ENCODE assay signal across 22 cellular contexts in genomic region chr2:168029071-168029470, GRCh38.
DNase-seq lines count a peak whose midpoint lies in the region; ATAC-seq, FAIRE-seq and TF ChIP-seq lines count a peak whose summit lies in the region.
"Had no signal": no experiment of that assay in that cellular context is flagged by ENCODE, and none has a peak within 500 bp of the region (broad histone marks: within the 10 kb centered on the region; RNA-seq: fewer than 3 reads in every experiment).

No MANE protein-coding gene starts in this region.

- no peak overlapping the region for H2AK9ac ChIP-seq in IMR-90 (replicated peaks; ENCODE audit: low read depth, low read length, poor library complexity)

- H2BK5ac ChIP-seq in IMR-90 (ENCODE audit: low read depth, low read length, poor library complexity, severe bottlenecking) = peak overlapping the region; percentile 88

- intact Hi-C loops in IMR-90 (cut with micrococcal nuclease) = no loop called here

- peak overlapping the region; percentile 82; the same call in 1 of the 2 replicates for H3K27ac ChIP-seq in IMR-90 (ENCODE audit: insufficient read depth, low read length)
- H3K27ac ChIP-seq: C4-2B, GM23248 had no signal

- DNase-seq in IMR-90 = no peak
- DNase-seq in astrocyte of the spinal cord (ENCODE audit: low read depth, low spot score) = peak; percentile 20
- peak; percentile 40 for DNase-seq in fibroblast of gingiva (ENCODE audit: low read depth)
- no peak for DNase-seq in D721Med (ENCODE audit: insufficient read length, low spot score)
- DNase-seq: ACHN; AML-193; Caco-2; CD4-positive, alpha-beta T cell; DMS153; DMS79 treated with DMSO at 0.1 percent for 48 hours; EL; GM23248; KBM-7 had no signal

- no peak for TF ChIP-seq POLR2A in IMR-90 (IDR thresholded peaks at IDR 0.05; ENCODE audit: low read depth, low read length)

- BruUV-seq in IMR-90 (replicated peaks; lab: Mats Ljungman, UMichigan) = no TSS peak

- H2BK15ac ChIP-seq in IMR-90 (ENCODE audit: low read depth, low read length) = no peak overlapping the region; the same call in 2 of the 3 replicates

- H3K79me1 ChIP-seq in IMR-90 (ENCODE audit: low read depth in 1 of 2, low read length in 2 of 2) = peaks cover 8 to 39% of the 10 kb centered on the region in 2 experiments

- H3K36me3 ChIP-seq in IMR-90 (ENCODE audit: control insufficient read depth, insufficient read depth, low read length) = peaks cover 10% of the 10 kb centered on the region
- H3K36me3 ChIP-seq: HAP-1 had no signal

- H3K23ac ChIP-seq in IMR-90 (ENCODE audit: low read depth, low read length) = no peak overlapping the region

- peaks cover 15% of the 10 kb centered on the region for H3K4me1 ChIP-seq in IMR-90 (ENCODE audit: control insufficient read depth, insufficient read depth, low read length)
- H3K4me1 ChIP-seq: HAP-1 had no signal

- H2AFZ ChIP-seq in IMR-90 (replicated peaks; ENCODE audit: low read length, poor library complexity) = no peak overlapping the region
- H2AFZ ChIP-seq: GM23248 had no signal

- H3K14ac ChIP-seq in IMR-90 (replicated peaks; ENCODE audit: low read depth, low read length) = peak overlapping the region; percentile 89; the same call in 1 of the 2 replicates

- no peaks in the 10 kb centered on the region for H3K27me3 ChIP-seq in IMR-90 (ENCODE audit: control insufficient read depth, insufficient read depth, low read length)

- WGBS in IMR-90 (ENCODE audit: extremely low coverage in 2 of 2, insufficient read length in 1 of 2), 2 experiments = no CpG with 5 or more reads among the region's 1 CpG

- H2BK20ac ChIP-seq in IMR-90 (ENCODE audit: low read depth, low read length) = peak overlapping the region; percentile 87; the same call in 1 of the 2 replicates

- CTCF ChIA-PET in IMR-90 (lab: Yijun Ruan, JAX) = interaction anchor here (0.6 to 0.8 kb wide), 2 partner anchors 10 to 87 kb away, joined by 3 to 4 read pairs; no protein-coding TSS in a partner anchor

- no peaks in the 10 kb centered on the region for H3K9me3 ChIP-seq in IMR-90 (ENCODE audit: control insufficient read depth, insufficient read depth, low read length)
- H3K9me3 ChIP-seq: Caco-2, HAP-1 had no signal

- in situ Hi-C loops in IMR-90 (cut with MboI; ENCODE audit: low sequenced_read_pairs) = no loop called here
- in situ Hi-C loops in astrocyte of the spinal cord (cut with HindIII; ENCODE audit: low sequenced_read_pairs) = no loop called here

- H3K4ac ChIP-seq in IMR-90 (ENCODE audit: low read depth, low read length) = peak overlapping the region; percentile 81; the same call in 1 of the 2 replicates

- H4K5ac ChIP-seq in IMR-90 (ENCODE audit: low read depth, low read length) = peak overlapping the region; percentile 99; the same call in 1 of the 2 replicates

- no peak overlapping the region for H3K9ac ChIP-seq in IMR-90 (ENCODE audit: low read depth, low read length)
- H3K9ac ChIP-seq: GM23248 had no signal

- FAIRE-seq in D721Med (lab: Jason Lieb, UNC) = no peak
- FAIRE-seq: A204.1, GM12878, GM19239, HTR-8/SVneo had no signal

- POLR2A ChIA-PET in IMR-90 (lab: Charles Lee; ENCODE audit: unreplicated experiment) = no interaction called here

- no peak overlapping the region for H4K91ac ChIP-seq in IMR-90 (ENCODE audit: insufficient read depth, low read depth, low read length)

- peak overlapping the region; percentile 91 for H2BK120ac ChIP-seq in IMR-90 (ENCODE audit: low read depth, low read length)

- H3K9me1 ChIP-seq in IMR-90 (ENCODE audit: insufficient read depth, low read length) = peaks cover 3% of the 10 kb centered on the region; the same call in 1 of the 2 replicates

- H3K4me3 ChIP-seq in IMR-90 (ENCODE audit: insufficient read depth, low read depth, low read length) (no peak overlapping the region), astrocyte of the spinal cord (ENCODE audit: low read depth, low read length) (no peak overlapping the region)
- H3K4me3 ChIP-seq: GM12878, GM23248, HAP-1 had no signal

- H4K8ac ChIP-seq in IMR-90 (ENCODE audit: low read depth in 2 of 2, low read length in 2 of 2) = peak overlapping the region; percentile 64 to 86; a peak in 3 of 4 replicates

- TF ChIP-seq CTCF in IMR-90 (conservative IDR thresholded peaks at IDR 0.05; ENCODE audit: low read depth, low read length) (no peak), astrocyte of the spinal cord (IDR thresholded peaks at IDR 0.05; ENCODE audit: low read depth, low read length) (no peak), D721Med (IDR thresholded peaks at IDR 0.05; ENCODE audit: insufficient read depth, missing control alignments) (no peak)

- no peak overlapping the region; the same call in 1 of the 2 replicates for H3K4me2 ChIP-seq in IMR-90 (ENCODE audit: low read depth, low read length)

- no peak for TF ChIP-seq RAD21 in IMR-90 (IDR thresholded peaks at IDR 0.05; ENCODE audit: low read length)

- H3K56ac ChIP-seq in IMR-90 (ENCODE audit: extremely low read depth, insufficient read depth, low read length) = peak overlapping the region; percentile 77; the same call in 1 of the 2 replicates

- H4K20me1 ChIP-seq in IMR-90 (ENCODE audit: insufficient read depth, low read length) = no peaks in the 10 kb centered on the region

- H3K18ac ChIP-seq in IMR-90 (ENCODE audit: low read depth, low read length) = peak overlapping the region; percentile 96

- dilution Hi-C loops in IMR-90 (cut with HindIII; ENCODE audit: low sequenced_read_pairs, unreplicated experiment) = no loop called here

- no peak for ATAC-seq in IMR-90 (ENCODE audit: low read depth)
- no peak for ATAC-seq in HG03520 (IDR thresholded peaks at IDR 0.05; ENCODE audit: unreplicated experiment)
- ATAC-seq in GM19035 (IDR thresholded peaks at IDR 0.05; ENCODE audit: unreplicated experiment) = no peak
- ATAC-seq in HG03571 (IDR thresholded peaks at IDR 0.05; ENCODE audit: unreplicated experiment) = no peak
- ATAC-seq: GM12878 had no signal

- peak overlapping the region; percentile 76; the same call in 1 of the 2 replicates for H2AK5ac ChIP-seq in IMR-90 (ENCODE audit: low read depth, low read length)

TF ChIP-seq in IMR-90, 13 proteins besides CTCF, POLR2A, EP300 and RAD21:
- TF ChIP-seq MAFK (IDR thresholded peaks at IDR 0.05; ENCODE audit: low read depth, low read length) (no peak), USF2 (IDR thresholded peaks at IDR 0.05; ENCODE audit: low read depth, low read length) (no peak), MAZ (IDR thresholded peaks at IDR 0.05; ENCODE audit: borderline replicate concordance, low read depth, low read length) (no peak), RCOR1 (IDR thresholded peaks at IDR 0.05; ENCODE audit: insufficient replicate concordance, low read length) (no peak), CEBPB (IDR thresholded peaks at IDR 0.05; ENCODE audit: low read depth, low read length) (no peak), BHLHE40 (IDR thresholded peaks at IDR 0.05; ENCODE audit: low read depth, low read length) (no peak), RFX5 (IDR thresholded peaks at IDR 0.05; ENCODE audit: low read depth, low read length) (no peak), NFE2L2 (IDR thresholded peaks at IDR 0.05; ENCODE audit: low read depth, low read length) (no peak), CHD1 (IDR thresholded peaks at IDR 0.05; ENCODE audit: low read depth, low read length) (no peak), FOS (IDR thresholded peaks at IDR 0.05; ENCODE audit: low read depth, low read length) (no peak), SMC3 (IDR thresholded peaks at IDR 0.05; ENCODE audit: low read depth, low read length) (no peak), ELK1 (IDR thresholded peaks at IDR 0.05; ENCODE audit: borderline replicate concordance, low read depth, low read length) (no peak), MXI1 (IDR thresholded peaks at IDR 0.05; ENCODE audit: borderline replicate concordance, low read depth, low read length) (no peak)

Comparison
In these comparisons a context has a peak if more than half of its experiments do, and no peak if none do; other contexts are left out.
1. DNase-seq: peak in astrocyte of the spinal cord (single experiment) and fibroblast of gingiva (single experiment); none in IMR-90 (single experiment) and D721Med (single experiment).